2 cellular contexts compared by ENCODE assay signal in the genomic region with DNA sequence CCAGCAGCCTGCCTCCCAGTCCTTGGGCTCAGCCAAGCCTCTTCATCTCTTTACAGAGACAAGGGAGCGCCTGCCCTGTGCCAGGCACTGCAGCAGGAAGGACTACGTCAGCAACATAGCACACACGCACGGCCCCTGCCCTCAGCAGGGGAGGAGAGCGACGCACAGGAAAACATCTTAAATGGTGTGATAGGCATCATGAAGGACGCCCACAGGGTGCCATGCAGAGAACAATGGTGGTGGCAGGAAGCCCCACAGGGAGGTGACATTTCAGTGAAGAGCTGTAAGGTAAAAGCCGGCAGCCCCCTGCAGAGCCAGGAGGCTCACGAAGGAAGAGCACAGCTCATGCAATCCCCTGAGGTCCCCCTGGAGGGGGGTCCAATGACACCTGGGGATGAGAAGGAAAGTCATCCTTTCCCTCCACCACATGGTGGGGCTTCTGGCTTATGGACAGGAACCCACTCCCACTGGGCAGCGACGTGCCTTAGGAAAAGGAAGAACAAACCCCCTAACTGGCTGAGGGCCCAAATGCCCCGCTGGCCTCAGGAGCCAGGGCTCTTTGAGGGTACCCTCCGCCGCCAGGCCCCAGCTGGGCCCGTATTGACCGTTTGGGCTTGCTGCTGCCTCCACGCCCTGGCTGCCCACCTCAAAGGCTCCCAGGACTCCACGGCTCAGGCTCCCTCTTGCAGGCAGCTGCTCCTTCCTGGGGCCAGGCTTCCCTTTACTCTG.
TF ChIP-seq lines count a peak whose summit lies in the region.

No MANE protein-coding gene starts in this region.

TF ChIP-seq in IMR-90, 13 proteins besides CTCF, POLR2A, EP300 and RAD21:
- no peak for TF ChIP-seq MAZ (IDR thresholded peaks at IDR 0.05; ENCODE audit: borderline replicate concordance, low read depth, low read length)
- TF ChIP-seq RCOR1 (IDR thresholded peaks at IDR 0.05; ENCODE audit: insufficient replicate concordance, low read length) = no peak
- TF ChIP-seq NFE2L2 (IDR thresholded peaks at IDR 0.05; ENCODE audit: low read depth, low read length) = no peak
- TF ChIP-seq MXI1 (IDR thresholded peaks at IDR 0.05; ENCODE audit: borderline replicate concordance, low read depth, low read length) = no peak
- TF ChIP-seq MAFK (IDR thresholded peaks at IDR 0.05; ENCODE audit: low read depth, low read length) = no peak
- TF ChIP-seq, protein P1, sequence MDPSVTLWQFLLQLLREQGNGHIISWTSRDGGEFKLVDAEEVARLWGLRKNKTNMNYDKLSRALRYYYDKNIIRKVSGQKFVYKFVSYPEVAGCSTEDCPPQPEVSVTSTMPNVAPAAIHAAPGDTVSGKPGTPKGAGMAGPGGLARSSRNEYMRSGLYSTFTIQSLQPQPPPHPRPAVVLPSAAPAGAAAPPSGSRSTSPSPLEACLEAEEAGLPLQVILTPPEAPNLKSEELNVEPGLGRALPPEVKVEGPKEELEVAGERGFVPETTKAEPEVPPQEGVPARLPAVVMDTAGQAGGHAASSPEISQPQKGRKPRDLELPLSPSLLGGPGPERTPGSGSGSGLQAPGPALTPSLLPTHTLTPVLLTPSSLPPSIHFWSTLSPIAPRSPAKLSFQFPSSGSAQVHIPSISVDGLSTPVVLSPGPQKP (IDR thresholded peaks at IDR 0.05; ENCODE audit: borderline replicate concordance, low read depth, low read length) = no peak
- TF ChIP-seq CEBPB (IDR thresholded peaks at IDR 0.05; ENCODE audit: low read depth, low read length) = no peak
- no peak for TF ChIP-seq BHLHE40 (IDR thresholded peaks at IDR 0.05; ENCODE audit: low read depth, low read length)
- TF ChIP-seq FOS (IDR thresholded peaks at IDR 0.05; ENCODE audit: low read depth, low read length) = no peak

TF ChIP-seq in HepG2, 621 proteins besides CTCF, POLR2A, EP300 and RAD21:
- TF ChIP-seq BHLHE40 (IDR thresholded peaks at IDR 0.05; ENCODE audit: low read length) = no peak
- no peak for TF ChIP-seq SRSF1 (optimal IDR thresholded peaks at IDR 0.05; ENCODE audit: low read depth, low read length)
- no peak for TF ChIP-seq HOXA9 (CRISPR knock-in tag; IDR thresholded peaks at IDR 0.05; ENCODE audit: borderline replicate concordance)
- TF ChIP-seq RCOR2 (CRISPR knock-in tag; IDR thresholded peaks at IDR 0.05) = no peak
- TF ChIP-seq AFF4 (CRISPR knock-in tag; IDR thresholded peaks at IDR 0.05) = no peak
- no peak for TF ChIP-seq BRD4 (CRISPR knock-in tag; IDR thresholded peaks at IDR 0.05)
- TF ChIP-seq MIER2 (CRISPR knock-in tag; IDR thresholded peaks at IDR 0.05) = no peak
- TF ChIP-seq ZNF343 (CRISPR knock-in tag; IDR thresholded peaks at IDR 0.05) = no peak
- TF ChIP-seq ZNF280B (CRISPR knock-in tag; IDR thresholded peaks at IDR 0.05; ENCODE audit: borderline replicate concordance) = no peak
- TF ChIP-seq ZNF776 (CRISPR knock-in tag; IDR thresholded peaks at IDR 0.05) = no peak
- TF ChIP-seq AHDC1 (CRISPR knock-in tag; IDR thresholded peaks at IDR 0.05; ENCODE audit: borderline replicate concordance) = no peak
- TF ChIP-seq SALL1 (CRISPR knock-in tag; IDR thresholded peaks at IDR 0.05) = no peak
- no peak for TF ChIP-seq ZNF749 (CRISPR knock-in tag; IDR thresholded peaks at IDR 0.05; ENCODE audit: borderline replicate concordance)
- no peak for TF ChIP-seq IRX3 (CRISPR knock-in tag; IDR thresholded peaks at IDR 0.05; ENCODE audit: borderline replicate concordance, low read depth)
- no peak for TF ChIP-seq ZNF891 (CRISPR knock-in tag; IDR thresholded peaks at IDR 0.05)
